ENCODE assay signal across 1 cellular context in genomic region chr10:33483124-33483794, GRCh38.
A peak's percentile ranks its signal among the peaks of the same experiment; 100 is the strongest.
TF ChIP-seq lines count a peak whose summit lies in the region.

No MANE protein-coding gene starts in this region.

TF ChIP-seq in HEK293, 187 proteins besides CTCF, POLR2A, EP300 and RAD21 (continued from another document and continues in another):
- TF ChIP-seq PRDM6 (tag by site-specific recombination; IDR thresholded peaks at IDR 0.05) (peak; percentile 89), ZNF37A (tag by site-specific recombination; IDR thresholded peaks at IDR 0.05) (no peak), ZNF623 (tag by site-specific recombination; IDR thresholded peaks at IDR 0.05) (no peak), ZBTB8A (tag by site-specific recombination; IDR thresholded peaks at IDR 0.05) (peak; percentile 57; the same call in 1 of the 2 replicates), ZFP37 (tag by site-specific recombination; IDR thresholded peaks at IDR 0.05) (no peak), ZNF2 (tag by site-specific recombination; IDR thresholded peaks at IDR 0.05) (no peak), ZNF335 (tag by site-specific recombination; conservative IDR thresholded peaks at IDR 0.05) (no peak), KLF10 (tag by site-specific recombination; IDR thresholded peaks at IDR 0.05) (no peak), ZBTB6 (tag by site-specific recombination; IDR thresholded peaks at IDR 0.05) (peak; percentile 34; the same call in 1 of the 2 replicates), YY2 (tag by site-specific recombination; IDR thresholded peaks at IDR 0.05) (no peak), OVOL3 (tag by site-specific recombination; IDR thresholded peaks at IDR 0.05) (0 out of 2 replicates have a peak, but pooled peaks have one; percentile 23), TSHZ1 (tag by site-specific recombination; IDR thresholded peaks at IDR 0.05; ENCODE audit: borderline replicate concordance) (no peak), MEIS1 (CRISPR knock-in tag; IDR thresholded peaks at IDR 0.05; ENCODE audit: borderline replicate concordance) (no peak), ZNF433 (tag by site-specific recombination; IDR thresholded peaks at IDR 0.05; ENCODE audit: low read depth) (no peak), ZNF596 (tag by site-specific recombination; IDR thresholded peaks at IDR 0.05) (peak; percentile 83), ZNF76 (tag by site-specific recombination; IDR thresholded peaks at IDR 0.05; ENCODE audit: borderline replicate concordance, low read depth) (no peak), FEZF1 (tag by site-specific recombination; IDR thresholded peaks at IDR 0.05) (peak; percentile 99), ZNF513 (tag by site-specific recombination; IDR thresholded peaks at IDR 0.05) (no peak), ZNF18 (tag by site-specific recombination; IDR thresholded peaks at IDR 0.05) (0 out of 2 replicates have a peak, but pooled peaks have one; percentile 9), ZNF501 (tag by site-specific recombination; IDR thresholded peaks at IDR 0.05) (no peak), ZNF530 (tag by site-specific recombination; IDR thresholded peaks at IDR 0.05; ENCODE audit: low read depth) (no peak), PRDM2 (tag by site-specific recombination; IDR thresholded peaks at IDR 0.05; ENCODE audit: borderline replicate concordance) (no peak), SETDB1 (IDR thresholded peaks at IDR 0.05; ENCODE audit: insufficient read length, low read length) (no peak), ZNF776 (tag by site-specific recombination; IDR thresholded peaks at IDR 0.05; ENCODE audit: borderline replicate concordance) (no peak), MZF1 (tag by site-specific recombination; IDR thresholded peaks at IDR 0.05; ENCODE audit: borderline replicate concordance) (peak; percentile 53; the same call in 1 of the 2 replicates), ZNF843 (tag by site-specific recombination; IDR thresholded peaks at IDR 0.05) (peak; percentile 86), PATZ1 (tag by site-specific recombination; IDR thresholded peaks at IDR 0.05) (no peak), PRDM4 (tag by site-specific recombination; IDR thresholded peaks at IDR 0.05) (peak; percentile 49; the same call in 1 of the 2 replicates), ZNF692 (tag by site-specific recombination; IDR thresholded peaks at IDR 0.05) (no peak), ZNF664 (tag by site-specific recombination; IDR thresholded peaks at IDR 0.05) (no peak)
- TF ChIP-seq, protein P1, sequence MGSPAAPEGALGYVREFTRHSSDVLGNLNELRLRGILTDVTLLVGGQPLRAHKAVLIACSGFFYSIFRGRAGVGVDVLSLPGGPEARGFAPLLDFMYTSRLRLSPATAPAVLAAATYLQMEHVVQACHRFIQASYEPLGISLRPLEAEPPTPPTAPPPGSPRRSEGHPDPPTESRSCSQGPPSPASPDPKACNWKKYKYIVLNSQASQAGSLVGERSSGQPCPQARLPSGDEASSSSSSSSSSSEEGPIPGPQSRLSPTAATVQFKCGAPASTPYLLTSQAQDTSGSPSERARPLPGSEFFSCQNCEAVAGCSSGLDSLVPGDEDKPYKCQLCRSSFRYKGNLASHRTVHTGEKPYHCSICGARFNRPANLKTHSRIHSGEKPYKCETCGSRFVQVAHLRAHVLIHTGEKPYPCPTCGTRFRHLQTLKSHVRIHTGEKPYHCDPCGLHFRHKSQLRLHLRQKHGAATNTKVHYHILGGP (tag by site-specific recombination; IDR thresholded peaks at IDR 0.05): peak; percentile 49; the same call in 1 of the 2 replicates
